Comparison of ENCODE assay signal across 8 cellular contexts in the genomic region with DNA sequence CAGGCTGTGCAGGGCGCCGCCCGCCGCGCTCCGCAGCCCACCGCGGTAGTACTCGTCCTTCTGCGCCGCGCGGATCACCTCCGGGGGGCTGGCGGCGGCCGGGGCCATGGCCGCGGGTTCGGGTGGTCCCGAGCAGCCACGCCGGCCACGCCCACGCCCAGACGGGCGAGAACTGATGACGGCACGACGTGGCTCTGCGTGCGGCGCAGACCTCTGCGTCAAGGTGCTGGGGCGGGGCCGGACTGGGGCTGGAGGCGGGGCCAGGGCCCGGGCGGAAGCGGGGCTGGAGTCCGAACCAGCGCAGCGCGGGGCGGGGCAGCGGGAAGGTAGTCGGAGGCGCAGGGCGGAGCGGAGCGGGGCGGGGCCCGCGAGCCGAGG. TPM values are rescaled to one million over a fixed set of nuclear protein-coding genes. Genes with fewer than 3 reads are reported as not detected.
DNase-seq lines count a peak whose midpoint lies in the region; ATAC-seq, FAIRE-seq and TF ChIP-seq lines count a peak whose summit lies in the region.

A gene (minus strand): TSS at position 170 of the 378 bp plus-strand sequence. CDS start 62 bp downstream, at position 108.

- peaks cover 7% of the 10 kb centered on the region for H3K36me3 ChIP-seq in bronchial epithelial cell (ENCODE audit: control insufficient read depth, insufficient read depth, low read length)
- no peaks in the 10 kb centered on the region for H3K36me3 ChIP-seq in small intestine (ENCODE audit: control insufficient read depth in 2 of 2, insufficient read depth in 2 of 2, low read length in 2 of 2)

- H3K27me3 Mint-ChIP-seq in WTC11 (ENCODE audit: low read depth): no peaks in the 10 kb centered on the region; the same call in 1 of the 2 replicates

- no peak for FAIRE-seq in bronchial epithelial cell (lab: Jason Lieb, UNC)
- FAIRE-seq in small intestine (lab: Jason Lieb, UNC): no peak

- TF ChIP-seq CTCF in AG04450 (IDR thresholded peaks at IDR 0.05; ENCODE audit: low read depth, low read length): no peak
- TF ChIP-seq CTCF in WTC11 (IDR thresholded peaks at IDR 0.05): no peak
- TF ChIP-seq CTCF in bronchial epithelial cell (IDR thresholded peaks at IDR 0.05; ENCODE audit: insufficient read depth, low read length, severe bottlenecking): no peak

- H3K36me3 Mint-ChIP-seq in WTC11: peaks cover 8% of the 10 kb centered on the region; the same call in 1 of the 2 replicates

- peak within 1 kb of the TSS; percentile 83 for H3K4me3 Mint-ChIP-seq in WTC11

- ATAC-seq in GM18909 (IDR thresholded peaks at IDR 0.05; ENCODE audit: poor library complexity, unreplicated experiment) (peak; percentile 85), HG03159 (IDR thresholded peaks at IDR 0.05; ENCODE audit: unreplicated experiment) (peak; percentile 78), WTC11 (peak; percentile 86)

- peaks cover 16% of the 10 kb centered on the region for H3K4me1 Mint-ChIP-seq in WTC11

- POLR2A ChIA-PET in AG04450 (lab: Yijun Ruan, JAX) (no interaction called here), WTC11 (lab: Charles Lee) (no interaction called here)

- peak; percentile 80 for DNase-seq in AG04450 (ENCODE audit: low read depth, low spot score)
- peak; percentile 89 for DNase-seq in NCI-H226
- DNase-seq in WTC11 (ENCODE audit: low spot score): peak; percentile 99
- DNase-seq in bronchial epithelial cell (ENCODE audit: low read depth): peak; percentile 81
- DNase-seq in iPS-NIHi11 (ENCODE audit: low spot score): peak; percentile 99
- peak; percentile 95 for DNase-seq in small intestine

- H3K27ac ChIP-seq in AG04450 (ENCODE audit: low read depth, low read length) (peak within 1 kb of the TSS; percentile 31), small intestine (ENCODE audit: low read depth in 1 of 2, low read length in 1 of 2) (peak within 1 kb of the TSS; percentile 88 to 90)

- WGBS in small intestine, 3 donors: 0 to 1% (median 0%) methylated on average over 33 to 55 of the region's 55 CpGs

- H3K4me3 ChIP-seq in AG04450 (ENCODE audit: low read depth, low read length) (peak within 1 kb of the TSS; percentile 87), bronchial epithelial cell (ENCODE audit: low read depth, low read length) (peak within 1 kb of the TSS; percentile 94), small intestine (ENCODE audit: low read depth in 1 of 2, low read length in 2 of 2) (peak within 1 kb of the TSS; percentile 68 to 79)

- H3K27ac Mint-ChIP-seq in WTC11: peak within 1 kb of the TSS; percentile 63; the same call in 1 of the 2 replicates

- CTCF ChIA-PET in AG04450 (lab: Charles Lee): interaction anchor here (0.8 to 1.8 kb wide), 4 partner anchors 135 to 1012 kb away, joined by 3 to 20 read pairs (median 8); a partner anchor contains a TSS
- CTCF ChIA-PET in WTC11 (lab: Charles Lee): interaction anchor here (1.0 to 1.8 kb wide), 6 partner anchors 31 to 218 kb away, joined by 4 to 9 read pairs (median 6); a partner anchor contains a TSS

- H3K27me3 ChIP-seq in AG04450 (ENCODE audit: control insufficient read depth, insufficient read depth, low read length) (no peaks in the 10 kb centered on the region), bronchial epithelial cell (ENCODE audit: control insufficient read depth, insufficient read depth, low read length) (no peaks in the 10 kb centered on the region), small intestine (ENCODE audit: control insufficient read depth in 2 of 2, insufficient read depth in 2 of 2, low read length in 2 of 2) (no peaks in the 10 kb centered on the region)

- H3K9me3 Mint-ChIP-seq in WTC11: no peaks in the 10 kb centered on the region

- H3K9me3 ChIP-seq in AG04450 (ENCODE audit: control insufficient read depth, insufficient read depth, low read length) (no peaks in the 10 kb centered on the region; the same call in 1 of the 2 replicates), small intestine (ENCODE audit: control insufficient read depth, low read depth) (no peaks in the 10 kb centered on the region)

- H3K4me1 ChIP-seq in small intestine (ENCODE audit: control insufficient read depth in 2 of 2, insufficient read depth in 1 of 2, low read depth in 1 of 2, low read length in 1 of 2): peaks cover 0 to 2% of the 10 kb centered on the region in 2 donors

TF ChIP-seq in WTC11, 78 proteins besides CTCF, POLR2A, EP300 and RAD21 (continues in another document):
- TF ChIP-seq NR3C1 (CRISPR knock-in tag; conservative IDR thresholded peaks at IDR 0.05; ENCODE audit: low read depth) (0 out of 2 replicates have a peak, but pooled peaks have one; percentile 79), FOXJ3 (CRISPR knock-in tag; IDR thresholded peaks at IDR 0.05; ENCODE audit: borderline replicate concordance) (no peak), CREM (CRISPR knock-in tag; IDR thresholded peaks at IDR 0.05) (peak; percentile 99)
- TF ChIP-seq, protein P1, sequence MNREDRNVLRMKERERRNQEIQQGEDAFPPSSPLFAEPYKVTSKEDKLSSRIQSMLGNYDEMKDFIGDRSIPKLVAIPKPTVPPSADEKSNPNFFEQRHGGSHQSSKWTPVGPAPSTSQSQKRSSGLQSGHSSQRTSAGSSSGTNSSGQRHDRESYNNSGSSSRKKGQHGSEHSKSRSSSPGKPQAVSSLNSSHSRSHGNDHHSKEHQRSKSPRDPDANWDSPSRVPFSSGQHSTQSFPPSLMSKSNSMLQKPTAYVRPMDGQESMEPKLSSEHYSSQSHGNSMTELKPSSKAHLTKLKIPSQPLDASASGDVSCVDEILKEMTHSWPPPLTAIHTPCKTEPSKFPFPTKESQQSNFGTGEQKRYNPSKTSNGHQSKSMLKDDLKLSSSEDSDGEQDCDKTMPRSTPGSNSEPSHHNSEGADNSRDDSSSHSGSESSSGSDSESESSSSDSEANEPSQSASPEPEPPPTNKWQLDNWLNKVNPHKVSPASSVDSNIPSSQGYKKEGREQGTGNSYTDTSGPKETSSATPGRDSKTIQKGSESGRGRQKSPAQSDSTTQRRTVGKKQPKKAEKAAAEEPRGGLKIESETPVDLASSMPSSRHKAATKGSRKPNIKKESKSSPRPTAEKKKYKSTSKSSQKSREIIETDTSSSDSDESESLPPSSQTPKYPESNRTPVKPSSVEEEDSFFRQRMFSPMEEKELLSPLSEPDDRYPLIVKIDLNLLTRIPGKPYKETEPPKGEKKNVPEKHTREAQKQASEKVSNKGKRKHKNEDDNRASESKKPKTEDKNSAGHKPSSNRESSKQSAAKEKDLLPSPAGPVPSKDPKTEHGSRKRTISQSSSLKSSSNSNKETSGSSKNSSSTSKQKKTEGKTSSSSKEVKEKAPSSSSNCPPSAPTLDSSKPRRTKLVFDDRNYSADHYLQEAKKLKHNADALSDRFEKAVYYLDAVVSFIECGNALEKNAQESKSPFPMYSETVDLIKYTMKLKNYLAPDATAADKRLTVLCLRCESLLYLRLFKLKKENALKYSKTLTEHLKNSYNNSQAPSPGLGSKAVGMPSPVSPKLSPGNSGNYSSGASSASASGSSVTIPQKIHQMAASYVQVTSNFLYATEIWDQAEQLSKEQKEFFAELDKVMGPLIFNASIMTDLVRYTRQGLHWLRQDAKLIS (CRISPR knock-in tag; IDR thresholded peaks at IDR 0.05; ENCODE audit: borderline replicate concordance): no peak
- TF ChIP-seq, protein P2, sequence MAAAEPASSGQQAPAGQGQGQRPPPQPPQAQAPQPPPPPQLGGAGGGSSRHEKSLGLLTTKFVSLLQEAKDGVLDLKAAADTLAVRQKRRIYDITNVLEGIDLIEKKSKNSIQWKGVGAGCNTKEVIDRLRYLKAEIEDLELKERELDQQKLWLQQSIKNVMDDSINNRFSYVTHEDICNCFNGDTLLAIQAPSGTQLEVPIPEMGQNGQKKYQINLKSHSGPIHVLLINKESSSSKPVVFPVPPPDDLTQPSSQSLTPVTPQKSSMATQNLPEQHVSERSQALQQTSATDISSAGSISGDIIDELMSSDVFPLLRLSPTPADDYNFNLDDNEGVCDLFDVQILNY (CRISPR knock-in tag; IDR thresholded peaks at IDR 0.05): peak; percentile 79; the same call in 1 of the 2 replicates
- TF ChIP-seq, protein P3, sequence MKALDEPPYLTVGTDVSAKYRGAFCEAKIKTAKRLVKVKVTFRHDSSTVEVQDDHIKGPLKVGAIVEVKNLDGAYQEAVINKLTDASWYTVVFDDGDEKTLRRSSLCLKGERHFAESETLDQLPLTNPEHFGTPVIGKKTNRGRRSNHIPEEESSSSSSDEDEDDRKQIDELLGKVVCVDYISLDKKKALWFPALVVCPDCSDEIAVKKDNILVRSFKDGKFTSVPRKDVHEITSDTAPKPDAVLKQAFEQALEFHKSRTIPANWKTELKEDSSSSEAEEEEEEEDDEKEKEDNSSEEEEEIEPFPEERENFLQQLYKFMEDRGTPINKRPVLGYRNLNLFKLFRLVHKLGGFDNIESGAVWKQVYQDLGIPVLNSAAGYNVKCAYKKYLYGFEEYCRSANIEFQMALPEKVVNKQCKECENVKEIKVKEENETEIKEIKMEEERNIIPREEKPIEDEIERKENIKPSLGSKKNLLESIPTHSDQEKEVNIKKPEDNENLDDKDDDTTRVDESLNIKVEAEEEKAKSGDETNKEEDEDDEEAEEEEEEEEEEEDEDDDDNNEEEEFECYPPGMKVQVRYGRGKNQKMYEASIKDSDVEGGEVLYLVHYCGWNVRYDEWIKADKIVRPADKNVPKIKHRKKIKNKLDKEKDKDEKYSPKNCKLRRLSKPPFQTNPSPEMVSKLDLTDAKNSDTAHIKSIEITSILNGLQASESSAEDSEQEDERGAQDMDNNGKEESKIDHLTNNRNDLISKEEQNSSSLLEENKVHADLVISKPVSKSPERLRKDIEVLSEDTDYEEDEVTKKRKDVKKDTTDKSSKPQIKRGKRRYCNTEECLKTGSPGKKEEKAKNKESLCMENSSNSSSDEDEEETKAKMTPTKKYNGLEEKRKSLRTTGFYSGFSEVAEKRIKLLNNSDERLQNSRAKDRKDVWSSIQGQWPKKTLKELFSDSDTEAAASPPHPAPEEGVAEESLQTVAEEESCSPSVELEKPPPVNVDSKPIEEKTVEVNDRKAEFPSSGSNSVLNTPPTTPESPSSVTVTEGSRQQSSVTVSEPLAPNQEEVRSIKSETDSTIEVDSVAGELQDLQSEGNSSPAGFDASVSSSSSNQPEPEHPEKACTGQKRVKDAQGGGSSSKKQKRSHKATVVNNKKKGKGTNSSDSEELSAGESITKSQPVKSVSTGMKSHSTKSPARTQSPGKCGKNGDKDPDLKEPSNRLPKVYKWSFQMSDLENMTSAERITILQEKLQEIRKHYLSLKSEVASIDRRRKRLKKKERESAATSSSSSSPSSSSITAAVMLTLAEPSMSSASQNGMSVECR (CRISPR knock-in tag; IDR thresholded peaks at IDR 0.05; ENCODE audit: borderline replicate concordance): peak; percentile 25; the same call in 1 of the 2 replicates

RNA-seq across cellular contexts. Expression of the gene that starts here (rescaled TPM):
- polyA plus RNA-seq in AG04450 (2011; rRNA removed) (11.9 and 14.4 TPM in 2 replicates), small intestine (10 to 100 TPM; 11.9 to 21.3 (median 12.4) TPM)
- 9.0 and 9.1 TPM in 2 replicates for polyA minus RNA-seq in AG04450 (2011; rRNA and poly(A)+ RNA removed)
- total RNA-seq in WTC11 (2021) (28.6 to 31.7 TPM (median 29.3 TPM) in 3 replicates), bronchial epithelial cell (30.0 and 35.7 TPM in 2 replicates)

Comparison
In these comparisons a context has a peak if more than half of its experiments do, and no peak if none do; other contexts are left out.
1. Peak in every context shown above with its lines: DNase-seq, ATAC-seq, H3K4me3 ChIP-seq and H3K27ac ChIP-seq.